11 cellular contexts compared by ENCODE assay signal in genomic region chr6:125793280-125793679, GRCh38. TPM values are rescaled to one million over a fixed set of nuclear protein-coding genes. Genes with fewer than 3 reads are reported as not detected.
A peak's percentile ranks its signal among the peaks of the same experiment; 100 is the strongest.
DNase-seq lines count a peak whose midpoint lies in the region; ATAC-seq and TF ChIP-seq lines count a peak whose summit lies in the region.
"Had no signal": no experiment of that assay in that cellular context is flagged by ENCODE, and none has a peak within 500 bp of the region (broad histone marks: within the 10 kb centered on the region; RNA-seq: fewer than 3 reads in every experiment).

No MANE protein-coding gene starts in this region.

- H3K4me1 ChIP-seq in BE2C = peaks cover 36% of the 10 kb centered on the region
- peaks cover 43% of the 10 kb centered on the region for H3K4me1 ChIP-seq in HEK293 (ENCODE audit: control insufficient read depth, insufficient read depth, low read length)

- DNase-seq in BE2C = peak; percentile 60
- DNase-seq in cardiac fibroblast (ENCODE audit: low read depth in 2 of 2) = peak in 1 of 2 donors; percentile 35
- DNase-seq in MV-4-11 (lab: John Stamatoyannopoulos, UW) = no peak
- DNase-seq in dedifferentiated amniotic fluid mesenchymal stem cell (ENCODE audit: extremely low spot score) = no peak
- DNase-seq in NK-92 treated with Interleukin-12 subunit alpha and Interleukin-12 subunit beta, amount 100 ng/mL, for 24 hours (lab: John Stamatoyannopoulos, UW) = no peak
- DNase-seq: right lobe of liver had no signal

- H3K27me3 ChIP-seq in BE2C = no peaks in the 10 kb centered on the region
- H3K27me3 ChIP-seq: right lobe of liver, SJSA1 had no signal

- peak overlapping the region; percentile 55 to 71 (median 67) for H3K4me3 Mint-ChIP-seq in nephron

- POLR2A ChIA-PET in HEK293 (lab: Yijun Ruan, JAX) = interaction anchor here (1.5 kb wide), 2 partner anchors 12 to 18 kb away, joined by 3 to 5 read pairs; no protein-coding TSS in a partner anchor

- no peak for TF ChIP-seq CTCF in BE2C (IDR thresholded peaks at IDR 0.05; ENCODE audit: low read depth, low read length)
- TF ChIP-seq CTCF in HEK293 (tag by site-specific recombination; IDR thresholded peaks at IDR 0.05) = no peak
- no peak for TF ChIP-seq CTCF in cardiac fibroblast (IDR thresholded peaks at IDR 0.05; ENCODE audit: low read depth, low read length)
- no peak for TF ChIP-seq CTCF in nephron (IDR thresholded peaks at IDR 0.05; ENCODE audit: unreplicated experiment in 3 of 3)

- H3K4me3 ChIP-seq in BE2C (ENCODE audit: low read depth, low read length) (peak overlapping the region; percentile 77), HEK293 (ENCODE audit: low read depth, low read length) (no peak overlapping the region), cardiac fibroblast (replicated peaks in 1 of 2; ENCODE audit: low read depth in 2 of 2, low read length in 2 of 2) (peak overlapping the region; percentile 15 to 96)
- H3K4me3 ChIP-seq: HAP-1, right lobe of liver, SJSA1 had no signal

- H3K27ac ChIP-seq in HEK293 (ENCODE audit: extremely low read depth, low read depth, low read length) = no peak overlapping the region
- H3K27ac ChIP-seq: right lobe of liver, SJSA1 had no signal

- no peaks in the 10 kb centered on the region for H3K9me3 Mint-ChIP-seq in nephron

- peaks cover 17% of the 10 kb centered on the region for H3K36me3 ChIP-seq in BE2C
- no peaks in the 10 kb centered on the region for H3K36me3 ChIP-seq in HEK293 (ENCODE audit: control insufficient read depth in 2 of 2, insufficient read depth in 1 of 2, low read length in 2 of 2)
- H3K36me3 ChIP-seq: HAP-1, right lobe of liver had no signal

- H3K9me3 ChIP-seq in BE2C = no peaks in the 10 kb centered on the region
- no peaks in the 10 kb centered on the region for H3K9me3 ChIP-seq in HEK293 (ENCODE audit: control insufficient read depth, insufficient read depth, low read depth, low read length)
- H3K9me3 ChIP-seq: HAP-1, right lobe of liver, SJSA1 had no signal

- CTCF ChIA-PET in HEK293 (lab: Yijun Ruan, JAX) = interaction anchor here (0.7 to 1.8 kb wide), 6 partner anchors 25 to 483 kb away, joined by 3 to 9 read pairs (median 3); no protein-coding TSS in a partner anchor

- ATAC-seq in GM18909 (IDR thresholded peaks at IDR 0.05; ENCODE audit: poor library complexity, unreplicated experiment) = no peak
- ATAC-seq: right lobe of liver had no signal

- H3K27me3 Mint-ChIP-seq in nephron (ENCODE audit: low read depth) = no peaks in the 10 kb centered on the region

- H3K36me3 Mint-ChIP-seq in nephron (ENCODE audit: low read depth) = no peaks in the 10 kb centered on the region

- no peak overlapping the region for H3K27ac Mint-ChIP-seq in nephron

- peaks cover 27% of the 10 kb centered on the region for H3K4me1 Mint-ChIP-seq in nephron

TF ChIP-seq in HEK293, 187 proteins besides CTCF, POLR2A, EP300 and RAD21:
- peak; percentile 84 for TF ChIP-seq GFI1B (tag by site-specific recombination; IDR thresholded peaks at IDR 0.05)
- TF ChIP-seq PRDM6 (tag by site-specific recombination; IDR thresholded peaks at IDR 0.05) = 0 out of 2 replicates have a peak, but pooled peaks have one; percentile 45
- TF ChIP-seq FEZF1 (tag by site-specific recombination; IDR thresholded peaks at IDR 0.05) = peak; percentile 89
- TF ChIP-seq ZNF335 (tag by site-specific recombination; conservative IDR thresholded peaks at IDR 0.05) = 0 out of 2 replicates have a peak, but pooled peaks have one; percentile 24
- no peak for TF ChIP-seq ZBTB6 (tag by site-specific recombination; IDR thresholded peaks at IDR 0.05)

RNA-seq across cellular contexts. Expression of gene NCOA7, which starts 2.5 kb away (rescaled TPM):
- polyA plus RNA-seq in BE2C (2012; ENCODE audit: insufficient read depth, insufficient read length, low read depth) = 72.5 TPM

RNA-seq across cellular contexts. Expression of gene HEY2, which starts 43.8 kb away (rescaled TPM):
- not detected for polyA plus RNA-seq in BE2C (2012; ENCODE audit: insufficient read depth, insufficient read length, low read depth)
